Comparison of ENCODE assay signal across 1 cellular context in the genomic region with DNA sequence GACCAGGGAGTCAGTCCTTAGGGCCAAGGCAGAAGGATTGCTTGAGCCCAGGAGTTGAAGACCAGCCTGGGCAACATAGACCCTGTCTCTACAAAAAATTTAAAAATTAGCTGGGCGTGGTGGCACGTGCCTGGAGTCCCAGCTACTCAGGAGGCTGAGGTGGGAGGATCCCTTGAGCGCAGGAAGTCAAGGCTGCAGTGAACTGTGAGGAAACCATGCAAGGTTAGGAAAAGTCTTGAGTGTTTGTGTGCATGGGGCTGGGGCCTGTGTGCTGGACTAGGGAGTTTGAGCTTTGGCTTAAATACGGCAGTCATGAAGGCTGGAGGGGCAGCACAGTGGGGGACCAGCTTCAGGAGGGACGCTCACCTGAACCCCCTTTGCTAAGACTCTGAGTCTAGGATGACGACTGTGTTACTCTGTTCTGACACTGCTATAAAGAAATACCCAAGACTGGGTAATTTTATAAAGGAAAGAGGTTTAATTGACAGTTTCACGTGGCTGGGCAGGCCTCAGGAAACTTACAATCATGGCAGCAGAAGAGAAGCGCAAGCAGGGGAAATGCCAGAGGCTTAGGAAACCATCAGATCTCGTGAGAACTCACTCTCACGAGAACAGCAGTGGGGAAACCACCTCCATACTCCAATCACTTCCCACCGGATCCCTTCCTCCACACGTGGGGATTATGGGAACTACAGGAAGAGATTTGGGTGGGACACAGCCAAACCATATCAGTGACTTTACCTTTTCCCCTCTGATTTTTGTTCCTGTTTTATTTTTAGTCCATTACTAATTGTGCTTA.
TF ChIP-seq lines count a peak whose summit lies in the region.

No MANE protein-coding gene starts in this region.

TF ChIP-seq in HepG2, 621 proteins besides CTCF, POLR2A, EP300 and RAD21:
- no peak for TF ChIP-seq CCAR2 (optimal IDR thresholded peaks at IDR 0.05; ENCODE audit: low read depth, low read length)
- 0 out of 2 replicates have a peak, but pooled peaks have one; percentile 19 for TF ChIP-seq CHD2 (IDR thresholded peaks at IDR 0.05; ENCODE audit: low read depth, low read length)
- TF ChIP-seq SMYD3 (CRISPR knock-in tag; IDR thresholded peaks at IDR 0.05), result 0 out of 2 replicates have a peak, but pooled peaks have one; percentile 6
- TF ChIP-seq FOXC1 (CRISPR knock-in tag; IDR thresholded peaks at IDR 0.05; ENCODE audit: borderline replicate concordance), result no peak
- peak; percentile 31; the same call in 1 of the 2 replicates for TF ChIP-seq ZC3H13 (CRISPR knock-in tag; IDR thresholded peaks at IDR 0.05)
- TF ChIP-seq U2AF1 (optimal IDR thresholded peaks at IDR 0.05; ENCODE audit: low read depth, low read length), result no peak
- no peak for TF ChIP-seq PLRG1 (conservative IDR thresholded peaks at IDR 0.05)
- TF ChIP-seq, protein P1, sequence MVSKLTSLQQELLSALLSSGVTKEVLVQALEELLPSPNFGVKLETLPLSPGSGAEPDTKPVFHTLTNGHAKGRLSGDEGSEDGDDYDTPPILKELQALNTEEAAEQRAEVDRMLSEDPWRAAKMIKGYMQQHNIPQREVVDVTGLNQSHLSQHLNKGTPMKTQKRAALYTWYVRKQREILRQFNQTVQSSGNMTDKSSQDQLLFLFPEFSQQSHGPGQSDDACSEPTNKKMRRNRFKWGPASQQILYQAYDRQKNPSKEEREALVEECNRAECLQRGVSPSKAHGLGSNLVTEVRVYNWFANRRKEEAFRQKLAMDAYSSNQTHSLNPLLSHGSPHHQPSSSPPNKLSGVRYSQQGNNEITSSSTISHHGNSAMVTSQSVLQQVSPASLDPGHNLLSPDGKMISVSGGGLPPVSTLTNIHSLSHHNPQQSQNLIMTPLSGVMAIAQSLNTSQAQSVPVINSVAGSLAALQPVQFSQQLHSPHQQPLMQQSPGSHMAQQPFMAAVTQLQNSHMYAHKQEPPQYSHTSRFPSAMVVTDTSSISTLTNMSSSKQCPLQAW (CRISPR knock-in tag; IDR thresholded peaks at IDR 0.05), result 0 out of 2 replicates have a peak, but pooled peaks have one; percentile 26
- TF ChIP-seq POLR2AphosphoS5 (IDR thresholded peaks at IDR 0.05; ENCODE audit: low read depth, low read length), result 0 out of 2 replicates have a peak, but pooled peaks have one; percentile 13
- no peak for TF ChIP-seq ETV6 (CRISPR knock-in tag; conservative IDR thresholded peaks at IDR 0.05)
- peak; percentile 61; the same call in 1 of the 2 replicates for TF ChIP-seq MBD4 (IDR thresholded peaks at IDR 0.05; ENCODE audit: borderline replicate concordance, low read length)
- TF ChIP-seq, protein P2, sequence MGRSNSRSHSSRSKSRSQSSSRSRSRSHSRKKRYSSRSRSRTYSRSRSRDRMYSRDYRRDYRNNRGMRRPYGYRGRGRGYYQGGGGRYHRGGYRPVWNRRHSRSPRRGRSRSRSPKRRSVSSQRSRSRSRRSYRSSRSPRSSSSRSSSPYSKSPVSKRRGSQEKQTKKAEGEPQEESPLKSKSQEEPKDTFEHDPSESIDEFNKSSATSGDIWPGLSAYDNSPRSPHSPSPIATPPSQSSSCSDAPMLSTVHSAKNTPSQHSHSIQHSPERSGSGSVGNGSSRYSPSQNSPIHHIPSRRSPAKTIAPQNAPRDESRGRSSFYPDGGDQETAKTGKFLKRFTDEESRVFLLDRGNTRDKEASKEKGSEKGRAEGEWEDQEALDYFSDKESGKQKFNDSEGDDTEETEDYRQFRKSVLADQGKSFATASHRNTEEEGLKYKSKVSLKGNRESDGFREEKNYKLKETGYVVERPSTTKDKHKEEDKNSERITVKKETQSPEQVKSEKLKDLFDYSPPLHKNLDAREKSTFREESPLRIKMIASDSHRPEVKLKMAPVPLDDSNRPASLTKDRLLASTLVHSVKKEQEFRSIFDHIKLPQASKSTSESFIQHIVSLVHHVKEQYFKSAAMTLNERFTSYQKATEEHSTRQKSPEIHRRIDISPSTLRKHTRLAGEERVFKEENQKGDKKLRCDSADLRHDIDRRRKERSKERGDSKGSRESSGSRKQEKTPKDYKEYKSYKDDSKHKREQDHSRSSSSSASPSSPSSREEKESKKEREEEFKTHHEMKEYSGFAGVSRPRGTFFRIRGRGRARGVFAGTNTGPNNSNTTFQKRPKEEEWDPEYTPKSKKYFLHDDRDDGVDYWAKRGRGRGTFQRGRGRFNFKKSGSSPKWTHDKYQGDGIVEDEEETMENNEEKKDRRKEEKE (IDR thresholded peaks at IDR 0.05), result no peak
- TF ChIP-seq, protein P3, sequence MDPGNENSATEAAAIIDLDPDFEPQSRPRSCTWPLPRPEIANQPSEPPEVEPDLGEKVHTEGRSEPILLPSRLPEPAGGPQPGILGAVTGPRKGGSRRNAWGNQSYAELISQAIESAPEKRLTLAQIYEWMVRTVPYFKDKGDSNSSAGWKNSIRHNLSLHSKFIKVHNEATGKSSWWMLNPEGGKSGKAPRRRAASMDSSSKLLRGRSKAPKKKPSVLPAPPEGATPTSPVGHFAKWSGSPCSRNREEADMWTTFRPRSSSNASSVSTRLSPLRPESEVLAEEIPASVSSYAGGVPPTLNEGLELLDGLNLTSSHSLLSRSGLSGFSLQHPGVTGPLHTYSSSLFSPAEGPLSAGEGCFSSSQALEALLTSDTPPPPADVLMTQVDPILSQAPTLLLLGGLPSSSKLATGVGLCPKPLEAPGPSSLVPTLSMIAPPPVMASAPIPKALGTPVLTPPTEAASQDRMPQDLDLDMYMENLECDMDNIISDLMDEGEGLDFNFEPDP (CRISPR knock-in tag; conservative IDR thresholded peaks at IDR 0.05), result 0 out of 2 replicates have a peak, but pooled peaks have one; percentile 39
- peak; percentile 31; the same call in 1 of the 2 replicates for TF ChIP-seq PAF1 (CRISPR knock-in tag; IDR thresholded peaks at IDR 0.05)
- TF ChIP-seq ZNF501 (CRISPR knock-in tag; IDR thresholded peaks at IDR 0.05), result 0 out of 2 replicates have a peak, but pooled peaks have one; percentile 11
- TF ChIP-seq RBM22 (optimal IDR thresholded peaks at IDR 0.05; ENCODE audit: low read length), result peak; percentile 8
- TF ChIP-seq TBX2 (CRISPR knock-in tag; IDR thresholded peaks at IDR 0.05; ENCODE audit: borderline replicate concordance), result 0 out of 2 replicates have a peak, but pooled peaks have one; percentile 21
